ENCODE assay signal across 9 cellular contexts in the genomic region with DNA sequence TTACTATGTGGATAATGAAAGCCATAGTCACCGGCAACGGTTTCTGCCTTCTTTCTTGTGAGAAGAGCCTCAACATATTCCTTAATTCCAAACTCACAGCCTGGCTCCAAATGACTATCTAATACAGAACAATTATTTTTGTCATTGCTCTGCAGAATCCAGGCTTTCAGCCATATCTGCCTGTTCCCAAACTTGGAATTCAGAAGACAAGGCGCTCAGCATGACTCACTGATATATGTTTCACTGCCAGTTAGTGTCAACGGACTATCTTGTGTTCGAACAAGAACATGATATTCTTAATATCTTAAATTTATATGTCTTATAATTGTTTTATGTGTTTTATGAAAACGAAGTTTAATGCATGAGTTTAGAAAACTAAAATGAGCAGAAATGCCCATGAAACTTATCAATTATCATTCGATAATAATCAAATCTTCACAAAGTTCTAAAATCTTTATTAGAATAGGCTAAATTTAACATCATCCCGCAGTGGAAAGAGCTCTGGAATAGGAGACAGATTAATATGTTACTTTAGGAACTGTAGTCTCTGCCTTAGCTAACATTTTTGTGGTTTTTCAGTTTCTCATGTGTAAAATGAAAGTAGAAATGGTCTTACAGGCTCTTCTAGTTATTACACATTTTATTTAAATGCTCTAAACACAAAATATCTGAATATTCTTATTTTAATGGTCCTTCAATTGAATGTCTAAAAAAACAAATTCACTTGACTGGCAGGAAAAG.
DNase-seq lines count a peak whose midpoint lies in the region; ATAC-seq, FAIRE-seq and TF ChIP-seq lines count a peak whose summit lies in the region.
"Had no signal": no experiment of that assay in that cellular context is flagged by ENCODE, and none has a peak within 500 bp of the region (broad histone marks: within the 10 kb centered on the region; RNA-seq: fewer than 3 reads in every experiment).

No MANE protein-coding gene starts in this region.

- H3K4me1 ChIP-seq in esophagus muscularis mucosa = peaks cover 0 to 5% (median 2%) of the 10 kb centered on the region in 4 donors

- FAIRE-seq in bronchial epithelial cell (lab: Jason Lieb, UNC) (no peak), H54 (lab: Jason Lieb, UNC) (no peak)

- H3K4me3 ChIP-seq in bronchial epithelial cell (ENCODE audit: low read depth, low read length) (no peak overlapping the region), esophagus muscularis mucosa (peak overlapping the region in 1 of 4 donors; percentile 9)

- intact Hi-C loops in esophagus muscularis mucosa (cut with DNase I) = no loop called here

- TF ChIP-seq EP300 in esophagus muscularis mucosa (IDR thresholded peaks at IDR 0.05) = no peak

- in situ Hi-C loops in ACHN (cut with HindIII; ENCODE audit: low pct_ligation_motif_present, low pct_unique_long_range_greater_than_20kb, low sequenced_read_pairs) = no loop called here

- no peaks in the 10 kb centered on the region for H3K36me3 ChIP-seq in bronchial epithelial cell (ENCODE audit: control insufficient read depth, insufficient read depth, low read length)
- no peaks in the 10 kb centered on the region for H3K36me3 ChIP-seq in esophagus muscularis mucosa

- TF ChIP-seq CTCF in bronchial epithelial cell (IDR thresholded peaks at IDR 0.05; ENCODE audit: insufficient read depth, low read length, severe bottlenecking) = no peak
- no peak for TF ChIP-seq CTCF in esophagus muscularis mucosa (IDR thresholded peaks at IDR 0.05)

- no peak overlapping the region for H3K27ac ChIP-seq in esophagus muscularis mucosa (replicated peaks in 1 of 4)
- H3K27ac ChIP-seq: RWPE1 had no signal

- DNase-seq in ACHN (peak; percentile 63), bronchial epithelial cell (ENCODE audit: low read depth) (peak; percentile 18), H54 (ENCODE audit: insufficient read length, low spot score) (no peak), esophagus muscularis mucosa (ENCODE audit: extremely low spot score) (no peak)
- DNase-seq in activated T-cell treated with anti-CD3 and anti-CD28 coated beads, Interleukin-2, amount 50 U/mL, for 1 hour = no peak
- no peak for DNase-seq in stimulated activated CD4-positive, alpha-beta T cell treated with anti-CD3 and anti-CD28 coated beads, Interleukin-4, amount 100 ng/mL, for 4 hours

- peak; percentile 54 for ATAC-seq in GM19397 (IDR thresholded peaks at IDR 0.05; ENCODE audit: unreplicated experiment)
- peak; percentile 76 for ATAC-seq in HG03159 (IDR thresholded peaks at IDR 0.05; ENCODE audit: unreplicated experiment)

- TF ChIP-seq POLR2A in H54 (IDR thresholded peaks at IDR 0.05; ENCODE audit: low read depth, low read length) (no peak), esophagus muscularis mucosa (IDR thresholded peaks at IDR 0.05; ENCODE audit: low read depth) (no peak)

- H3K27me3 ChIP-seq in bronchial epithelial cell (ENCODE audit: control insufficient read depth, insufficient read depth, low read length) = no peaks in the 10 kb centered on the region
- H3K27me3 ChIP-seq in esophagus muscularis mucosa = no peaks in the 10 kb centered on the region

- 73% methylated on average over 8 of the region's 8 CpGs for WGBS in esophagus muscularis mucosa

- no peaks in the 10 kb centered on the region for H3K9me3 ChIP-seq in esophagus muscularis mucosa

Comparison
In these comparisons a context has a peak if more than half of its experiments do, and no peak if none do; other contexts are left out.
1. DNase-seq: peak in ACHN (single experiment) and bronchial epithelial cell (single experiment); none in H54 (single experiment), activated T-cell treated with anti-CD3 and anti-CD28 coated beads, Interleukin-2, amount 50 U/mL, for 1 hour (single experiment), esophagus muscularis mucosa (single experiment) and stimulated activated CD4-positive, alpha-beta T cell treated with anti-CD3 and anti-CD28 coated beads, Interleukin-4, amount 100 ng/mL, for 4 hours (0 of 2).